In the genomic region with DNA sequence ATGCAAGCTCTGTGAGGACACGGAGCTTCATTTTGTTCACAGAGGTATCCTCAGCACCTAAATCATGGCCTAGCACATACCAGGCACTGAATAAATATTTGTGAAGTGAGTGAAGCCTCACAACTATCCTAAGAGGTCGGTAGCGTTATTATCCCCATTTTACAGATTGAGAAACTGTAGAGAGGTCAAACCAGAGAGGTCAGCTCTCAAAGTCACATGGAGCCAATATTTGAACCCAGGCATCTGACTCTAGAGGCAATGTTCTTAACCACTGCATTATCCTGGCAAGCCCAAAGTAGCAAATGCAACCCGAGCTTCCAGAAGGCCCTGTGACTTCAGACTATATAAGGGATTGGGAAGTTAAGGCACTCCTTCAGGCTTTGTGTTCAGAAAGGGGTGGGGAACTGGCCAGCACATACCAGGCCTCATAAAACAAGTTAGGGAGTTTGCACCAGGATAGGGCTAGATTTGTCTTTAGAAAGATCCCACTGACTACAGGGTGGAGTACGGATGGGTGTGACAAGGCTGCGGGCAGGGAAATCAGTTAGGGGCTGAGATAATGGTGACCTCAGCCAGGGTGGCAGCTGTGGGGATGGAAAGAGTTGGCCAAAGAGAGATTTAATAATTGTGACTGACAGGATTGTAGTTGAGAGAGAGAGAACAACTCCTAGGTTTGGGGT, we compare ENCODE assay signal across 34 cellular contexts.
"Had no signal": no experiment of that assay in that cellular context is flagged by ENCODE, and none has a peak within 500 bp of the region (broad histone marks: within the 10 kb centered on the region; RNA-seq: fewer than 3 reads in every experiment).

No MANE protein-coding gene starts in this region.

- ATAC-seq: body of pancreas; left lobe of liver; lower lobe of right lung; stimulated activated memory B cell treated with anti-CD40 and anti-IgM and Interleukin-4, amounts not matched to agents 10 μg/mL and 1 μg/mL and 100 μg/mL, for 72 hours; stimulated activated naive CD8-positive, alpha-beta T cell treated with anti-CD3 and anti-CD28 coated beads, Interleukin-15, amount 100 ng/mL, for 72 hours had no signal

- H3K4me3 Mint-ChIP-seq: activated CD4-positive, alpha-beta T cell treated with anti-CD3 and anti-CD28 coated beads for 36 hours; activated naive CD4-positive, alpha-beta T cell treated with anti-CD3 and anti-CD28 coated beads for 36 hours; activated naive CD8-positive, alpha-beta T cell treated with anti-CD3 and anti-CD28 coated beads for 36 hours; stimulated activated memory B cell treated with anti-CD40 and anti-IgM and Interleukin-4, amounts not matched to agents 10 μg/mL and 1 μg/mL and 100 μg/mL, for 72 hours; stimulated activated naive CD8-positive, alpha-beta T cell treated with anti-CD3 and anti-CD28 coated beads, Interleukin-15, amount 100 ng/mL, for 72 hours; T-helper 1 cell treated with Interleukin-12 subunit alpha and Interleukin-12 subunit beta and Interleukin-4 antibody, amounts not matched to agents 30 μg/mL and 1 μg/mL, for 36 hours had no signal

- H3K36me3 Mint-ChIP-seq: activated naive CD8-positive, alpha-beta T cell treated with anti-CD3 and anti-CD28 coated beads for 36 hours had no signal

- H3K4me1 ChIP-seq: adrenal gland, body of pancreas, heart left ventricle, lower lobe of right lung, prostate gland, sigmoid colon, thyroid gland, upper lobe of left lung, vagina had no signal

- DNase-seq: activated CD4-positive, alpha-beta T cell treated with anti-CD3 and anti-CD28 coated beads for 36 hours; activated CD4-positive, CD25-positive, alpha-beta regulatory T cell; activated CD8-positive, alpha-beta memory T cell treated with anti-CD3 and anti-CD28 coated beads for 24 hours; activated effector memory CD4-positive, alpha-beta T cell treated with anti-CD3 and anti-CD28 coated beads, Interleukin-2, amount 50 U/mL, for 16 hours; activated naive CD4-positive, alpha-beta T cell treated with anti-CD3 and anti-CD28 coated beads for 36 hours; activated naive CD8-positive, alpha-beta T cell treated with anti-CD3 and anti-CD28 coated beads for 36 hours; adrenal gland; aorta; body of pancreas; dorsolateral prefrontal cortex; effector memory CD4-positive, alpha-beta T cell; foreskin fibroblast; heart left ventricle; kidney glomerular epithelial cell; lower lobe of right lung; mesenchymal stem cell; ovary; retina; sigmoid colon; stimulated activated CD4-positive, alpha-beta T cell treated with anti-CD3 and anti-CD28 coated beads, Interleukin-1b, Interleukin-23, amount 100 ng/mL, for 48 hours; stimulated activated CD4-positive, alpha-beta T cell treated with anti-CD3 and anti-CD28 coated beads, Interleukin-4, amount 100 ng/mL, for 4 hours; stimulated activated CD8-positive, alpha-beta memory T cell treated with anti-CD3 and anti-CD28 coated beads, Interleukin-4, amount 100 ng/mL, for 48 hours; stimulated activated naive CD8-positive, alpha-beta T cell treated with anti-CD3 and anti-CD28 coated beads, Interleukin-15, amount 100 ng/mL, for 72 hours; substantia nigra; T1000; thyroid gland had no signal

- H3K36me3 ChIP-seq: adrenal gland, heart left ventricle, lower lobe of right lung, ovary, prostate gland, sigmoid colon, thyroid gland, upper lobe of left lung, vagina had no signal

- H3K9me3 Mint-ChIP-seq: activated naive CD8-positive, alpha-beta T cell treated with anti-CD3 and anti-CD28 coated beads for 36 hours; stimulated activated memory B cell treated with anti-CD40 and anti-IgM and Interleukin-4, amounts not matched to agents 10 μg/mL and 1 μg/mL and 100 μg/mL, for 72 hours; stimulated activated naive CD8-positive, alpha-beta T cell treated with anti-CD3 and anti-CD28 coated beads, Interleukin-15, amount 100 ng/mL, for 72 hours; T-helper 1 cell treated with Interleukin-12 subunit alpha and Interleukin-12 subunit beta and Interleukin-4 antibody, amounts not matched to agents 30 μg/mL and 1 μg/mL, for 36 hours had no signal

- H3K27ac Mint-ChIP-seq: activated CD4-positive, alpha-beta T cell treated with anti-CD3 and anti-CD28 coated beads for 36 hours; activated naive CD4-positive, alpha-beta T cell treated with anti-CD3 and anti-CD28 coated beads for 36 hours; activated naive CD8-positive, alpha-beta T cell treated with anti-CD3 and anti-CD28 coated beads for 36 hours; stimulated activated memory B cell treated with anti-CD40 and anti-IgM and Interleukin-4, amounts not matched to agents 10 μg/mL and 1 μg/mL and 100 μg/mL, for 72 hours; T-helper 1 cell treated with Interleukin-12 subunit alpha and Interleukin-12 subunit beta and Interleukin-4 antibody, amounts not matched to agents 30 μg/mL and 1 μg/mL, for 36 hours had no signal

- H3K27ac ChIP-seq: adrenal gland, body of pancreas, coronary artery, dorsolateral prefrontal cortex, heart left ventricle, lower lobe of right lung, ovary, prostate gland, sigmoid colon, thyroid gland, upper lobe of left lung, vagina had no signal

- H3K4me1 Mint-ChIP-seq: stimulated activated memory B cell treated with anti-CD40 and anti-IgM and Interleukin-4, amounts not matched to agents 10 μg/mL and 1 μg/mL and 100 μg/mL, for 72 hours had no signal

- H3K4me3 ChIP-seq: adrenal gland, body of pancreas, coronary artery, dorsolateral prefrontal cortex, heart left ventricle, lower lobe of right lung, ovary, prostate gland, sigmoid colon, smooth muscle cell, thyroid gland, upper lobe of left lung, vagina had no signal

- H3K9me3 ChIP-seq: adrenal gland, body of pancreas, lower lobe of right lung, ovary, prostate gland, sigmoid colon, thyroid gland, upper lobe of left lung, vagina had no signal

- H3K27me3 Mint-ChIP-seq: activated CD4-positive, alpha-beta T cell treated with anti-CD3 and anti-CD28 coated beads for 36 hours; activated naive CD8-positive, alpha-beta T cell treated with anti-CD3 and anti-CD28 coated beads for 36 hours; stimulated activated memory B cell treated with anti-CD40 and anti-IgM and Interleukin-4, amounts not matched to agents 10 μg/mL and 1 μg/mL and 100 μg/mL, for 72 hours had no signal

- H3K27me3 ChIP-seq: adrenal gland, body of pancreas, heart left ventricle, ovary, sigmoid colon, thyroid gland, upper lobe of left lung, vagina had no signal
